Comparison of ENCODE assay signal across 1 cellular context in the genomic region with DNA sequence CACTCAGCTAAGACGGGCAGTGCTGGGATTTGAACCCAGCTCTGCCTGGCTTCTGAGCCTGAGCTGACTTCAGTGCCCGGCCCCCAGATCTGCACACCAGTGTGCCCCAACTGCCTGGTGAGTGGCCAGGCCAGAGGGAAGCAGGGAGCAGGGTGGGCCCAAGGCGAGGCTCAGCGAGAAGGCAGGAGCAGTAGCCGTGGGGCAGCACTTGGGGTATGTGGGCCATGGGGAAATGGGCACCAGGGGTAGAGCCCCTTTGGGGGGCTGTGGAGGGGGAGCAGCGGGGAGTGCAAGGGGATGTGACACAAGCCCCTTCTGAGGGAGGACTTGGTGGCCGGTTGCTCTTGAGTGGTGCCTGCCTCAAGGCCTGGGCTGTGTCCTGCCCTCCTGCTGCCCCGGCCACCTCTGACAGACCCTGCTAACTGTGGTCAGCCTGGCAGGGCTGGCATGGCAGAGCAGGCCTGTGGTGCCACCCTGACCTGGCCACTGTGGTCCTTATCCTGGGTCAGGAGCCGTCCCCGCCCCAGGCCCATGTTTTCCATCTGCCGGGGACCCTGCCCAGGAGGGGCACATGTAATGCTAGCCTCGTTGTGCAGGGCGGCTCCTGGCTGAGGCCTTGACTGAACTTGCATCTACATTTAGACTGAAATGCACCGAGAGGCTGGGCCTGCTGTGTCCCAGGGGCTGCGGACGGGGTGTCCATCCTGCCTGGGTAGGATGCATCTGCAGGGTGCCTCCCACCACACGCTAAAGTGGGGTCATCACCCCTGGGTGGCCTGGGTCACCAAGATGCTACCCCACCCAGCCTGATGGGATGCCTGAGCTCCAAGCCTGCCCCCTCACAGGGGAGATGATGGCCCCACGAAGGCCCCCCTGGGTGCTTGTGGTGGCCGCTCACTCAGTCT.
TF ChIP-seq lines count a peak whose summit lies in the region.

No MANE protein-coding gene starts in this region.

TF ChIP-seq in HEK293T, 16 proteins besides CTCF, POLR2A, EP300 and RAD21 (continued from another document):
- TF ChIP-seq FOXM1 (IDR thresholded peaks at IDR 0.05; ENCODE audit: borderline replicate concordance) = no peak
- no peak for TF ChIP-seq L3MBTL2 (conservative IDR thresholded peaks at IDR 0.05)
- TF ChIP-seq NFRKB (IDR thresholded peaks at IDR 0.05) = no peak
- TF ChIP-seq ELF4 (IDR thresholded peaks at IDR 0.05) = no peak
- no peak for TF ChIP-seq BHLHE40 (IDR thresholded peaks at IDR 0.05; ENCODE audit: borderline replicate concordance)
